In genomic region chr13:64531400-64531799, GRCh38 we compare ENCODE assay signal across 33 cellular contexts.
"Had no signal": no experiment of that assay in that cellular context is flagged by ENCODE, and none has a peak within 500 bp of the region (broad histone marks: within the 10 kb centered on the region; RNA-seq: fewer than 3 reads in every experiment).

No MANE protein-coding gene starts in this region.

- H3K27me3 Mint-ChIP-seq: activated CD4-positive, alpha-beta memory T cell treated with anti-CD3 and anti-CD28 coated beads for 36 hours; activated CD4-positive, alpha-beta T cell treated with anti-CD3 and anti-CD28 coated beads for 36 hours; activated CD4-positive, alpha-beta T cell treated with anti-CD3 and anti-CD28 coated beads, Interleukin-2, amount 10 ng/mL, durations not matched to agents 24 days and 14 days; activated CD8-positive, alpha-beta memory T cell treated with anti-CD3 and anti-CD28 coated beads, Interleukin-2, amount 10 ng/mL, durations not matched to agents 7 days and 5 days; activated naive CD4-positive, alpha-beta T cell treated with anti-CD3 and anti-CD28 coated beads, Interleukin-2, amount 50 U/mL, for 24 hours; activated naive CD8-positive, alpha-beta T cell treated with anti-CD3 and anti-CD28 coated beads for 36 hours; activated naive CD8-positive, alpha-beta T cell treated with anti-CD3 and anti-CD28 coated beads, Interleukin-2, amount 50 U/mL, for 24 hours; effector memory CD8-positive, alpha-beta T cell had no signal

- H3K9me3 ChIP-seq: adrenal gland, body of pancreas, esophagus squamous epithelium, gastroesophageal sphincter had no signal

- H3K27ac ChIP-seq: adrenal gland, body of pancreas, epithelial cell of prostate, esophagus squamous epithelium, gastroesophageal sphincter, heart right ventricle, hepatocyte had no signal

- H3K4me1 Mint-ChIP-seq: activated CD4-positive, alpha-beta T cell treated with anti-CD3 and anti-CD28 coated beads for 36 hours; activated CD4-positive, alpha-beta T cell treated with anti-CD3 and anti-CD28 coated beads, Interleukin-2, amount 10 ng/mL, durations not matched to agents 24 days and 14 days; activated CD8-positive, alpha-beta memory T cell treated with anti-CD3 and anti-CD28 coated beads, Interleukin-2, amount 10 ng/mL, durations not matched to agents 7 days and 5 days; activated naive CD4-positive, alpha-beta T cell treated with anti-CD3 and anti-CD28 coated beads, Interleukin-2, amount 50 U/mL, for 24 hours; activated naive CD8-positive, alpha-beta T cell treated with anti-CD3 and anti-CD28 coated beads for 36 hours; activated naive CD8-positive, alpha-beta T cell treated with anti-CD3 and anti-CD28 coated beads, Interleukin-2, amount 50 U/mL, for 24 hours had no signal

- H2AFZ ChIP-seq: hepatocyte had no signal

- H3K4me1 ChIP-seq: adrenal gland, body of pancreas, esophagus squamous epithelium, gastroesophageal sphincter, heart right ventricle had no signal

- H3K9me3 Mint-ChIP-seq: activated CD4-positive, alpha-beta memory T cell treated with anti-CD3 and anti-CD28 coated beads for 36 hours; activated naive CD4-positive, alpha-beta T cell treated with anti-CD3 and anti-CD28 coated beads for 36 hours; activated naive CD4-positive, alpha-beta T cell treated with anti-CD3 and anti-CD28 coated beads, Interleukin-2, amount 50 U/mL, for 24 hours; activated naive CD8-positive, alpha-beta T cell treated with anti-CD3 and anti-CD28 coated beads for 36 hours; activated naive CD8-positive, alpha-beta T cell treated with anti-CD3 and anti-CD28 coated beads, Interleukin-2, amount 50 U/mL, for 24 hours had no signal

- H3K4me3 ChIP-seq: adrenal gland, body of pancreas, esophagus squamous epithelium, gastroesophageal sphincter, heart right ventricle, hepatocyte had no signal

- FAIRE-seq: endothelial cell of umbilical vein had no signal

- H3K79me2 ChIP-seq: hepatocyte had no signal

- DNase-seq: activated CD4-positive, alpha-beta memory T cell treated with anti-CD3 and anti-CD28 coated beads for 36 hours; activated CD4-positive, alpha-beta T cell treated with anti-CD3 and anti-CD28 coated beads for 36 hours; activated CD4-positive, alpha-beta T cell treated with anti-CD3 and anti-CD28 coated beads, Interleukin-2, amount 10 ng/mL, durations not matched to agents 24 days and 14 days; activated CD4-positive, CD25-positive, alpha-beta regulatory T cell; activated CD4-positive, CD25-positive, alpha-beta regulatory T cell treated with anti-CD3 and anti-CD28 coated beads, Interleukin-2, amount 50 U/mL, for 72 hours; activated CD8-positive, alpha-beta memory T cell treated with anti-CD3 and anti-CD28 coated beads, Interleukin-2, amount 10 ng/mL, durations not matched to agents 7 days and 5 days; activated CD8-positive, alpha-beta memory T cell treated with anti-CD3 and anti-CD28 coated beads, Interleukin-2, amount 50 U/mL, for 4 hours; activated CD8-positive, alpha-beta T cell treated with anti-CD3 and anti-CD28 coated beads, Interleukin-2, amount 10 ng/mL, durations not matched to agents 7 days and 5 days; activated effector memory CD4-positive, alpha-beta T cell treated with anti-CD3 and anti-CD28 coated beads, Interleukin-2, amount 50 U/mL, for 16 hours; activated naive CD4-positive, alpha-beta T cell treated with anti-CD3 and anti-CD28 coated beads for 36 hours; activated naive CD8-positive, alpha-beta T cell treated with anti-CD3 and anti-CD28 coated beads for 36 hours; activated naive CD8-positive, alpha-beta T cell treated with anti-CD3 and anti-CD28 coated beads, Interleukin-2, amount 50 U/mL, for 24 hours; activated T-cell treated with anti-CD3 and anti-CD28 coated beads, Interleukin-2, amount 50 U/mL, for 1 hour; activated T-cell treated with anti-CD3 and anti-CD28 coated beads, Interleukin-2, amount 50 U/mL, for 48 hours; adrenal gland; amygdala; aorta; body of pancreas; caudate nucleus; cortex of kidney; dermis blood vessel endothelial cell; effector CD4-positive, alpha-beta T cell; effector memory CD8-positive, alpha-beta T cell; esophagus squamous epithelium; foreskin melanocyte; heart right ventricle had no signal

- H3K4me2 ChIP-seq: hepatocyte had no signal

- H3K36me3 ChIP-seq: adrenal gland, esophagus squamous epithelium, gastroesophageal sphincter, heart right ventricle had no signal

- H3K27me3 ChIP-seq: adrenal gland, body of pancreas, esophagus squamous epithelium, gastroesophageal sphincter, heart right ventricle, hepatocyte had no signal

- H3K4me3 Mint-ChIP-seq: activated CD4-positive, alpha-beta memory T cell treated with anti-CD3 and anti-CD28 coated beads for 36 hours; activated CD4-positive, alpha-beta T cell treated with anti-CD3 and anti-CD28 coated beads for 36 hours; activated CD4-positive, alpha-beta T cell treated with anti-CD3 and anti-CD28 coated beads, Interleukin-2, amount 10 ng/mL, durations not matched to agents 24 days and 14 days; activated CD8-positive, alpha-beta memory T cell treated with anti-CD3 and anti-CD28 coated beads, Interleukin-2, amount 10 ng/mL, durations not matched to agents 7 days and 5 days; activated CD8-positive, alpha-beta T cell treated with anti-CD3 and anti-CD28 coated beads, Interleukin-2, amount 10 ng/mL, durations not matched to agents 7 days and 5 days; activated naive CD4-positive, alpha-beta T cell treated with anti-CD3 and anti-CD28 coated beads for 36 hours; activated naive CD4-positive, alpha-beta T cell treated with anti-CD3 and anti-CD28 coated beads, Interleukin-2, amount 50 U/mL, for 24 hours; activated naive CD8-positive, alpha-beta T cell treated with anti-CD3 and anti-CD28 coated beads for 36 hours; activated naive CD8-positive, alpha-beta T cell treated with anti-CD3 and anti-CD28 coated beads, Interleukin-2, amount 50 U/mL, for 24 hours; activated T-helper 1 cell treated with anti-CD3 and anti-CD28 coated beads, Interleukin-12 subunit alpha, Interleukin-12 subunit beta, Interleukin-2, Interleukin-4 antibody, amounts not matched to agents 30 ng/mL and 10 ng/mL and 1 ng/mL, durations not matched to agents 14 hours and 24 hours and 36 hours; effector memory CD8-positive, alpha-beta T cell had no signal

- H3K27ac Mint-ChIP-seq: activated CD4-positive, alpha-beta memory T cell treated with anti-CD3 and anti-CD28 coated beads for 36 hours; activated CD4-positive, alpha-beta T cell treated with anti-CD3 and anti-CD28 coated beads for 36 hours; activated CD4-positive, alpha-beta T cell treated with anti-CD3 and anti-CD28 coated beads, Interleukin-2, amount 10 ng/mL, durations not matched to agents 24 days and 14 days; activated CD8-positive, alpha-beta memory T cell treated with anti-CD3 and anti-CD28 coated beads, Interleukin-2, amount 10 ng/mL, durations not matched to agents 7 days and 5 days; activated CD8-positive, alpha-beta T cell treated with anti-CD3 and anti-CD28 coated beads, Interleukin-2, amount 10 ng/mL, durations not matched to agents 7 days and 5 days; activated naive CD4-positive, alpha-beta T cell treated with anti-CD3 and anti-CD28 coated beads for 36 hours; activated naive CD4-positive, alpha-beta T cell treated with anti-CD3 and anti-CD28 coated beads, Interleukin-2, amount 50 U/mL, for 24 hours; activated naive CD8-positive, alpha-beta T cell treated with anti-CD3 and anti-CD28 coated beads for 36 hours; activated naive CD8-positive, alpha-beta T cell treated with anti-CD3 and anti-CD28 coated beads, Interleukin-2, amount 50 U/mL, for 24 hours; activated T-helper 1 cell treated with anti-CD3 and anti-CD28 coated beads, Interleukin-12 subunit alpha, Interleukin-12 subunit beta, Interleukin-2, Interleukin-4 antibody, amounts not matched to agents 30 ng/mL and 10 ng/mL and 1 ng/mL, durations not matched to agents 14 hours and 24 hours and 36 hours; activated T-helper 2 cell treated with anti-CD3 and anti-CD28 coated beads, Interferon-gamma antibody, Interleukin-2, Interleukin-4, amounts not matched to agents 10 μg/mL and 5 μg/mL and 100 μg/mL, durations not matched to agents 14 hours and 24 hours and 36 hours; effector memory CD8-positive, alpha-beta T cell had no signal

- ATAC-seq: activated CD4-positive, alpha-beta T cell treated with anti-CD3 and anti-CD28 coated beads for 36 hours; activated CD8-positive, alpha-beta memory T cell treated with anti-CD3 and anti-CD28 coated beads, Interleukin-2, amount 10 ng/mL, durations not matched to agents 7 days and 5 days; activated CD8-positive, alpha-beta T cell treated with anti-CD3 and anti-CD28 coated beads, Interleukin-2, amount 10 ng/mL, durations not matched to agents 7 days and 5 days; activated naive CD8-positive, alpha-beta T cell treated with anti-CD3 and anti-CD28 coated beads, Interleukin-2, amount 50 U/mL, for 24 hours; body of pancreas; effector memory CD8-positive, alpha-beta T cell; heart right ventricle had no signal

- H3K36me3 Mint-ChIP-seq: activated CD4-positive, alpha-beta memory T cell treated with anti-CD3 and anti-CD28 coated beads for 36 hours; activated CD8-positive, alpha-beta memory T cell treated with anti-CD3 and anti-CD28 coated beads, Interleukin-2, amount 10 ng/mL, durations not matched to agents 7 days and 5 days; activated naive CD4-positive, alpha-beta T cell treated with anti-CD3 and anti-CD28 coated beads, Interleukin-2, amount 50 U/mL, for 24 hours; activated naive CD8-positive, alpha-beta T cell treated with anti-CD3 and anti-CD28 coated beads for 36 hours had no signal
